2 cellular contexts compared by ENCODE assay signal in the genomic region with DNA sequence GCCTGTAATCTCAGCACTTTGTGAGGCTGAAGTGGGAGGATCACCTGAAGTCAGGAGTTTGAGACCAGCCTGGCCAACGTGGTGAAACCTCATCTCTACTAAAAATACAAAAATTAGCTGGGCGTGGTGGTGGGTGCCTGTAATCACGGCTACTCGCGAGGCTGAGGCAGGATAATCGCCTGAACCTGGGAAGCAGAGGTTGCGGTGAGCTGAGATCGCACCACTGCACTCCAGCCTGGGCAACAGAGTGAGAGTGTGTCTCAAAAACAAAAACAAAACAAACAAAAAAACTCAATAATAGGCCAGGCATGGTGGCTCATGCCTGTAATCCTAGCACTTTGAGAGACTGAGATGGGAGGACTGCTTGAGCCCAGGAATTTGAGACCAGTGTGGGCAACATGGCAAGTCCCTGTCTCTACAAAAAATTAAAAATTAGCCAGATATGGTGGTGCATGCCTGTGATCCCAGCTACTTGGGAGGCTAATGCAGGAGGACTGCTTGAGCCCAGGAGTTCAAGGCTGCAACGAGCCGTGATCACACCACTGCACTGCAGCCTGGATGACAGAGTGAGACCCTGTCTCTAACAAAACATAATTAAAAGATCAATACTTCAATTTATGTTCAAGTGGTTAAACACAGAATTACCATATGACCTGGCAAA.
TF ChIP-seq lines count a peak whose summit lies in the region.

No MANE protein-coding gene starts in this region.

TF ChIP-seq in HEK293, 187 proteins besides CTCF, POLR2A, EP300 and RAD21:
- TF ChIP-seq KLF9 (tag by site-specific recombination; IDR thresholded peaks at IDR 0.05; ENCODE audit: low read depth): 0 out of 2 replicates have a peak, but pooled peaks have one; percentile 24
- peak; percentile 84 for TF ChIP-seq KLF1 (tag by site-specific recombination; IDR thresholded peaks at IDR 0.05)
- TF ChIP-seq EGR2 (tag by site-specific recombination; IDR thresholded peaks at IDR 0.05; ENCODE audit: low read depth): peak; percentile 28; the same call in 1 of the 2 replicates
- peak; percentile 37; the same call in 1 of the 2 replicates for TF ChIP-seq ZBTB17 (tag by site-specific recombination; IDR thresholded peaks at IDR 0.05)

TF ChIP-seq in HepG2, 621 proteins besides CTCF, POLR2A, EP300 and RAD21:
- peak; percentile 40; the same call in 1 of the 2 replicates for TF ChIP-seq ZBTB38 (CRISPR knock-in tag; IDR thresholded peaks at IDR 0.05)
- peak; percentile 73 for TF ChIP-seq ZNF460 (CRISPR knock-in tag; IDR thresholded peaks at IDR 0.05; ENCODE audit: borderline replicate concordance)
- TF ChIP-seq ZNF598 (CRISPR knock-in tag; IDR thresholded peaks at IDR 0.05; ENCODE audit: borderline replicate concordance): peak; percentile 30; the same call in 1 of the 2 replicates
- TF ChIP-seq, protein P1, sequence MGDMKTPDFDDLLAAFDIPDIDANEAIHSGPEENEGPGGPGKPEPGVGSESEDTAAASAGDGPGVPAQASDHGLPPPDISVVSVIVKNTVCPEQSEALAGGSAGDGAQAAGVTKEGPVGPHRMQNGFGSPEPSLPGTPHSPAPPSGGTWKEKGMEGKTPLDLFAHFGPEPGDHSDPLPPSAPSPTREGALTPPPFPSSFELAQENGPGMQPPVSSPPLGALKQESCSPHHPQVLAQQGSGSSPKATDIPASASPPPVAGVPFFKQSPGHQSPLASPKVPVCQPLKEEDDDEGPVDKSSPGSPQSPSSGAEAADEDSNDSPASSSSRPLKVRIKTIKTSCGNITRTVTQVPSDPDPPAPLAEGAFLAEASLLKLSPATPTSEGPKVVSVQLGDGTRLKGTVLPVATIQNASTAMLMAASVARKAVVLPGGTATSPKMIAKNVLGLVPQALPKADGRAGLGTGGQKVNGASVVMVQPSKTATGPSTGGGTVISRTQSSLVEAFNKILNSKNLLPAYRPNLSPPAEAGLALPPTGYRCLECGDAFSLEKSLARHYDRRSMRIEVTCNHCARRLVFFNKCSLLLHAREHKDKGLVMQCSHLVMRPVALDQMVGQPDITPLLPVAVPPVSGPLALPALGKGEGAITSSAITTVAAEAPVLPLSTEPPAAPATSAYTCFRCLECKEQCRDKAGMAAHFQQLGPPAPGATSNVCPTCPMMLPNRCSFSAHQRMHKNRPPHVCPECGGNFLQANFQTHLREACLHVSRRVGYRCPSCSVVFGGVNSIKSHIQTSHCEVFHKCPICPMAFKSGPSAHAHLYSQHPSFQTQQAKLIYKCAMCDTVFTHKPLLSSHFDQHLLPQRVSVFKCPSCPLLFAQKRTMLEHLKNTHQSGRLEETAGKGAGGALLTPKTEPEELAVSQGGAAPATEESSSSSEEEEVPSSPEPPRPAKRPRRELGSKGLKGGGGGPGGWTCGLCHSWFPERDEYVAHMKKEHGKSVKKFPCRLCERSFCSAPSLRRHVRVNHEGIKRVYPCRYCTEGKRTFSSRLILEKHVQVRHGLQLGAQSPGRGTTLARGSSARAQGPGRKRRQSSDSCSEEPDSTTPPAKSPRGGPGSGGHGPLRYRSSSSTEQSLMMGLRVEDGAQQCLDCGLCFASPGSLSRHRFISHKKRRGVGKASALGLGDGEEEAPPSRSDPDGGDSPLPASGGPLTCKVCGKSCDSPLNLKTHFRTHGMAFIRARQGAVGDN (CRISPR knock-in tag; IDR thresholded peaks at IDR 0.05): peak; percentile 12; the same call in 1 of the 2 replicates
TF ChIP-seq in HepG2: peak in this region for 4; not testable (repeated sequence) for 617.
